In the genomic region with DNA sequence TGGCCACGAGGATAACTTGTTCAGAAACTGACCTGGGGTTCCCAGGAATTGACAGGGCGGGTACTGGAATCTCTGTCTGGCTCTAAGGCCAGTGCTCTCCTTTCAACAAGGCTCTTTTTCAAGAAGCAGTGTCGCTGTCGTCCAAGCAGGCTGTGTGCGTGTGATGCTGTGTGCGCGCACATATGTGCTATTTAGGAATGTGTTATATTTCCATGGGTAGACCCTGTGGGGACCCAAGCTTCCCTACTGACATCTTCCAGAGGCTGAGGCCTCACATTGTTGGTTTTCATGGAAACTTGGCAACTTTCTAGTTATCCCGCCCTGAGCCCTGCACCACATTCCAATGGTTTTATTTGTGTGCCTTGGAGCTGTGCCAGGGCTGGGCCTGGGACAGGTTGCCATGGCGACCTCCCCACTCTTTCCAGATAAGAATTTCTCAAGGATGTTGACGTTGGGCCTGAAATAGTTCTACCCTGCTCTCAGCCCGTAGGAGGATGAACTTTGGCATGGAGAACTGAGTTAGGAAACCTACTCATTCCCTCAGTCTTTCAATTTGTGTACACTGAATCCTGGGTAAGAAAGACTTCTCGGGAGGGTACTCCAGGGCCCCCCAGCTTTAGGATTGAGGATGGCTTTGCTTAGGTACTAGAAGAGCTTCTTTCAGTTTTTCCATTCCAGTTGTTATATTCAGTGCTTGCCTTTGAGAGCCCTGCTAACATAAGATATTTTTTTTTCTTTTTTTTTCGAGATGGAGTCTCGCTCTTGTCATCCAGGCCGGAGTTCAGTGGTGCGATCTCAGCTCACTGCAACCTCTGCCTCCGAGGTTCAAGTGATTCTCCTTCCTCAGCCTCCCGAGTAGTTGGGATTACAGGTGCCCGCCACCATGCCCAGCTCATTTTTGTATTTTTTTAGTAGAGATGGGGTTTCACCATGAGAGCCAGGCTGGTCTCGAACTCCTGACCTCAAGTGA, we compare ENCODE assay signal across 1 cellular context.
TF ChIP-seq lines count a peak whose summit lies in the region.

No MANE protein-coding gene starts in this region.

TF ChIP-seq in HepG2, 621 proteins besides CTCF, POLR2A, EP300 and RAD21 (continued from another document and continues in another):
- TF ChIP-seq RXRB (CRISPR knock-in tag; IDR thresholded peaks at IDR 0.05; ENCODE audit: borderline replicate concordance) (peak; percentile 91), CAMTA2 (CRISPR knock-in tag; IDR thresholded peaks at IDR 0.05; ENCODE audit: borderline replicate concordance) (no peak), SPEN (CRISPR knock-in tag; IDR thresholded peaks at IDR 0.05; ENCODE audit: low read depth) (0 out of 2 replicates have a peak, but pooled peaks have one; percentile 18), ZNF251 (CRISPR knock-in tag; IDR thresholded peaks at IDR 0.05) (no peak), NONO (IDR thresholded peaks at IDR 0.05) (no peak), NONO (CRISPR knock-in tag; conservative IDR thresholded peaks at IDR 0.05) (peak; percentile 57; the same call in 1 of the 2 replicates), TBX2 (CRISPR knock-in tag; IDR thresholded peaks at IDR 0.05; ENCODE audit: borderline replicate concordance) (peak; percentile 79; the same call in 1 of the 2 replicates), TOPORS (CRISPR knock-in tag; IDR thresholded peaks at IDR 0.05) (0 out of 2 replicates have a peak, but pooled peaks have one; percentile 33), KLF16 (CRISPR knock-in tag; IDR thresholded peaks at IDR 0.05) (peak in 1 of 2 experiments; percentile 15; a peak in 1 of 4 replicates), ZNF317 (CRISPR knock-in tag; IDR thresholded peaks at IDR 0.05) (0 out of 2 replicates have a peak, but pooled peaks have one; percentile 16), NFKBIZ (CRISPR knock-in tag; IDR thresholded peaks at IDR 0.05) (0 out of 2 replicates have a peak, but pooled peaks have one; percentile 33), ZNF331 (CRISPR knock-in tag; IDR thresholded peaks at IDR 0.05) (peak; percentile 86; the same call in 1 of the 2 replicates), ZNF749 (CRISPR knock-in tag; IDR thresholded peaks at IDR 0.05; ENCODE audit: borderline replicate concordance) (no peak), FOXA1 (IDR thresholded peaks at IDR 0.05) (no peak), FOXA1 (CRISPR knock-in tag; IDR thresholded peaks at IDR 0.05) (peak; percentile 84), JUN (CRISPR knock-in tag; IDR thresholded peaks at IDR 0.05) (0 out of 2 replicates have a peak, but pooled peaks have one; percentile 14), TBL1XR1 (IDR thresholded peaks at IDR 0.05; ENCODE audit: borderline replicate concordance, low read length, partially characterized antibody) (peak; percentile 30), ZFAT (CRISPR knock-in tag; conservative IDR thresholded peaks at IDR 0.05) (no peak), ETV5 (CRISPR knock-in tag; IDR thresholded peaks at IDR 0.05; ENCODE audit: borderline replicate concordance) (peak; percentile 68; the same call in 1 of the 2 replicates), ZKSCAN8 (CRISPR knock-in tag; IDR thresholded peaks at IDR 0.05; ENCODE audit: borderline replicate concordance) (peak; percentile 43; the same call in 1 of the 2 replicates), ZMYM4 (CRISPR knock-in tag; IDR thresholded peaks at IDR 0.05) (peak; percentile 50; the same call in 1 of the 2 replicates), BRCA1 (CRISPR knock-in tag; IDR thresholded peaks at IDR 0.05) (no peak), ZNF678 (CRISPR knock-in tag; IDR thresholded peaks at IDR 0.05) (no peak), ZNF121 (CRISPR knock-in tag; IDR thresholded peaks at IDR 0.05) (0 out of 2 replicates have a peak, but pooled peaks have one; percentile 24), XRCC5 (optimal IDR thresholded peaks at IDR 0.05; ENCODE audit: low read length) (peak; percentile 46), HMG20A (CRISPR knock-in tag; IDR thresholded peaks at IDR 0.05; ENCODE audit: borderline replicate concordance) (peak; percentile 80; the same call in 1 of the 2 replicates), ZNF549 (CRISPR knock-in tag; IDR thresholded peaks at IDR 0.05) (no peak), TRIM24 (CRISPR knock-in tag; IDR thresholded peaks at IDR 0.05) (no peak), MEF2D (CRISPR knock-in tag; IDR thresholded peaks at IDR 0.05) (peak; percentile 98), ZBTB21 (CRISPR knock-in tag; IDR thresholded peaks at IDR 0.05) (0 out of 2 replicates have a peak, but pooled peaks have one; percentile 35), BRD4 (CRISPR knock-in tag; IDR thresholded peaks at IDR 0.05) (peak; percentile 70; the same call in 1 of the 2 replicates), ZFP37 (CRISPR knock-in tag; IDR thresholded peaks at IDR 0.05; ENCODE audit: borderline replicate concordance) (no peak), SCMH1 (CRISPR knock-in tag; IDR thresholded peaks at IDR 0.05; ENCODE audit: borderline replicate concordance) (no peak), SIX4 (CRISPR knock-in tag; IDR thresholded peaks at IDR 0.05) (0 out of 2 replicates have a peak, but pooled peaks have one; percentile 29)
- TF ChIP-seq, protein P1, sequence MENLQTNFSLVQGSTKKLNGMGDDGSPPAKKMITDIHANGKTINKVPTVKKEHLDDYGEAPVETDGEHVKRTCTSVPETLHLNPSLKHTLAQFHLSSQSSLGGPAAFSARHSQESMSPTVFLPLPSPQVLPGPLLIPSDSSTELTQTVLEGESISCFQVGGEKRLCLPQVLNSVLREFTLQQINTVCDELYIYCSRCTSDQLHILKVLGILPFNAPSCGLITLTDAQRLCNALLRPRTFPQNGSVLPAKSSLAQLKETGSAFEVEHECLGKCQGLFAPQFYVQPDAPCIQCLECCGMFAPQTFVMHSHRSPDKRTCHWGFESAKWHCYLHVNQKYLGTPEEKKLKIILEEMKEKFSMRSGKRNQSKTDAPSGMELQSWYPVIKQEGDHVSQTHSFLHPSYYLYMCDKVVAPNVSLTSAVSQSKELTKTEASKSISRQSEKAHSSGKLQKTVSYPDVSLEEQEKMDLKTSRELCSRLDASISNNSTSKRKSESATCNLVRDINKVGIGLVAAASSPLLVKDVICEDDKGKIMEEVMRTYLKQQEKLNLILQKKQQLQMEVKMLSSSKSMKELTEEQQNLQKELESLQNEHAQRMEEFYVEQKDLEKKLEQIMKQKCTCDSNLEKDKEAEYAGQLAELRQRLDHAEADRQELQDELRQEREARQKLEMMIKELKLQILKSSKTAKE (CRISPR knock-in tag; IDR thresholded peaks at IDR 0.05; ENCODE audit: borderline replicate concordance), result peak; percentile 61; the same call in 1 of the 2 replicates
- TF ChIP-seq, protein P2, sequence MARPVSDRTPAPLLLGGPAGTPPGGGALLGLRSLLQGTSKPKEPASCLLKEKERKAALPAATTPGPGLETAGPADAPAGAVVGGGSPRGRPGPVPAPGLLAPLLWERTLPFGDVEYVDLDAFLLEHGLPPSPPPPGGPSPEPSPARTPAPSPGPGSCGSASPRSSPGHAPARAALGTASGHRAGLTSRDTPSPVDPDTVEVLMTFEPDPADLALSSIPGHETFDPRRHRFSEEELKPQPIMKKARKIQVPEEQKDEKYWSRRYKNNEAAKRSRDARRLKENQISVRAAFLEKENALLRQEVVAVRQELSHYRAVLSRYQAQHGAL (CRISPR knock-in tag; IDR thresholded peaks at IDR 0.05; ENCODE audit: not compliant biosample characterization), result no peak
- TF ChIP-seq, protein P3, sequence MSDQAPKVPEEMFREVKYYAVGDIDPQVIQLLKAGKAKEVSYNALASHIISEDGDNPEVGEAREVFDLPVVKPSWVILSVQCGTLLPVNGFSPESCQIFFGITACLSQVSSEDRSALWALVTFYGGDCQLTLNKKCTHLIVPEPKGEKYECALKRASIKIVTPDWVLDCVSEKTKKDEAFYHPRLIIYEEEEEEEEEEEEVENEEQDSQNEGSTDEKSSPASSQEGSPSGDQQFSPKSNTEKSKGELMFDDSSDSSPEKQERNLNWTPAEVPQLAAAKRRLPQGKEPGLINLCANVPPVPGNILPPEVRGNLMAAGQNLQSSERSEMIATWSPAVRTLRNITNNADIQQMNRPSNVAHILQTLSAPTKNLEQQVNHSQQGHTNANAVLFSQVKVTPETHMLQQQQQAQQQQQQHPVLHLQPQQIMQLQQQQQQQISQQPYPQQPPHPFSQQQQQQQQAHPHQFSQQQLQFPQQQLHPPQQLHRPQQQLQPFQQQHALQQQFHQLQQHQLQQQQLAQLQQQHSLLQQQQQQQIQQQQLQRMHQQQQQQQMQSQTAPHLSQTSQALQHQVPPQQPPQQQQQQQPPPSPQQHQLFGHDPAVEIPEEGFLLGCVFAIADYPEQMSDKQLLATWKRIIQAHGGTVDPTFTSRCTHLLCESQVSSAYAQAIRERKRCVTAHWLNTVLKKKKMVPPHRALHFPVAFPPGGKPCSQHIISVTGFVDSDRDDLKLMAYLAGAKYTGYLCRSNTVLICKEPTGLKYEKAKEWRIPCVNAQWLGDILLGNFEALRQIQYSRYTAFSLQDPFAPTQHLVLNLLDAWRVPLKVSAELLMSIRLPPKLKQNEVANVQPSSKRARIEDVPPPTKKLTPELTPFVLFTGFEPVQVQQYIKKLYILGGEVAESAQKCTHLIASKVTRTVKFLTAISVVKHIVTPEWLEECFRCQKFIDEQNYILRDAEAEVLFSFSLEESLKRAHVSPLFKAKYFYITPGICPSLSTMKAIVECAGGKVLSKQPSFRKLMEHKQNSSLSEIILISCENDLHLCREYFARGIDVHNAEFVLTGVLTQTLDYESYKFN (CRISPR knock-in tag; conservative IDR thresholded peaks at IDR 0.05), result peak; percentile 90
- TF ChIP-seq, protein P4, sequence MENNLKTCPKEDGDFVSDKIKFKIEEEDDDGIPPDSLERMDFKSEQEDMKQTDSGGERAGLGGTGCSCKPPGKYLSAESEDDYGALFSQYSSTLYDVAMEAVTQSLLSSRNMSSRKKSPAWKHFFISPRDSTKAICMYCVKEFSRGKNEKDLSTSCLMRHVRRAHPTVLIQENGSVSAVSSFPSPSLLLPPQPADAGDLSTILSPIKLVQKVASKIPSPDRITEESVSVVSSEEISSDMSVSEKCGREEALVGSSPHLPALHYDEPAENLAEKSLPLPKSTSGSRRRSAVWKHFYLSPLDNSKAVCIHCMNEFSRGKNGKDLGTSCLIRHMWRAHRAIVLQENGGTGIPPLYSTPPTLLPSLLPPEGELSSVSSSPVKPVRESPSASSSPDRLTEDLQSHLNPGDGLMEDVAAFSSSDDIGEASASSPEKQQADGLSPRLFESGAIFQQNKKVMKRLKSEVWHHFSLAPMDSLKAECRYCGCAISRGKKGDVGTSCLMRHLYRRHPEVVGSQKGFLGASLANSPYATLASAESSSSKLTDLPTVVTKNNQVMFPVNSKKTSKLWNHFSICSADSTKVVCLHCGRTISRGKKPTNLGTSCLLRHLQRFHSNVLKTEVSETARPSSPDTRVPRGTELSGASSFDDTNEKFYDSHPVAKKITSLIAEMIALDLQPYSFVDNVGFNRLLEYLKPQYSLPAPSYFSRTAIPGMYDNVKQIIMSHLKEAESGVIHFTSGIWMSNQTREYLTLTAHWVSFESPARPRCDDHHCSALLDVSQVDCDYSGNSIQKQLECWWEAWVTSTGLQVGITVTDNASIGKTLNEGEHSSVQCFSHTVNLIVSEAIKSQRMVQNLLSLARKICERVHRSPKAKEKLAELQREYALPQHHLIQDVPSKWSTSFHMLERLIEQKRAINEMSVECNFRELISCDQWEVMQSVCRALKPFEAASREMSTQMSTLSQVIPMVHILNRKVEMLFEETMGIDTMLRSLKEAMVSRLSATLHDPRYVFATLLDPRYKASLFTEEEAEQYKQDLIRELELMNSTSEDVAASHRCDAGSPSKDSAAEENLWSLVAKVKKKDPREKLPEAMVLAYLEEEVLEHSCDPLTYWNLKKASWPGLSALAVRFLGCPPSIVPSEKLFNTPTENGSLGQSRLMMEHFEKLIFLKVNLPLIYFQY (CRISPR knock-in tag; IDR thresholded peaks at IDR 0.05; ENCODE audit: borderline replicate concordance), result 0 out of 2 replicates have a peak, but pooled peaks have one; percentile 40
- TF ChIP-seq, protein P5, sequence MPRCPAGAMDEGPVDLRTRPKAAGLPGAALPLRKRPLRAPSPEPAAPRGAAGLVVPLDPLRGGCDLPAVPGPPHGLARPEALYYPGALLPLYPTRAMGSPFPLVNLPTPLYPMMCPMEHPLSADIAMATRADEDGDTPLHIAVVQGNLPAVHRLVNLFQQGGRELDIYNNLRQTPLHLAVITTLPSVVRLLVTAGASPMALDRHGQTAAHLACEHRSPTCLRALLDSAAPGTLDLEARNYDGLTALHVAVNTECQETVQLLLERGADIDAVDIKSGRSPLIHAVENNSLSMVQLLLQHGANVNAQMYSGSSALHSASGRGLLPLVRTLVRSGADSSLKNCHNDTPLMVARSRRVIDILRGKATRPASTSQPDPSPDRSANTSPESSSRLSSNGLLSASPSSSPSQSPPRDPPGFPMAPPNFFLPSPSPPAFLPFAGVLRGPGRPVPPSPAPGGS (CRISPR knock-in tag; IDR thresholded peaks at IDR 0.05), result peak; percentile 50; the same call in 1 of the 2 replicates
- TF ChIP-seq, protein P6, sequence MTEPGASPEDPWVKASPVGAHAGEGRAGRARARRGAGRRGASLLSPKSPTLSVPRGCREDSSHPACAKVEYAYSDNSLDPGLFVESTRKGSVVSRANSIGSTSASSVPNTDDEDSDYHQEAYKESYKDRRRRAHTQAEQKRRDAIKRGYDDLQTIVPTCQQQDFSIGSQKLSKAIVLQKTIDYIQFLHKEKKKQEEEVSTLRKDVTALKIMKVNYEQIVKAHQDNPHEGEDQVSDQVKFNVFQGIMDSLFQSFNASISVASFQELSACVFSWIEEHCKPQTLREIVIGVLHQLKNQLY (CRISPR knock-in tag; IDR thresholded peaks at IDR 0.05), result peak; percentile 35; the same call in 1 of the 2 replicates
- TF ChIP-seq, protein P7, sequence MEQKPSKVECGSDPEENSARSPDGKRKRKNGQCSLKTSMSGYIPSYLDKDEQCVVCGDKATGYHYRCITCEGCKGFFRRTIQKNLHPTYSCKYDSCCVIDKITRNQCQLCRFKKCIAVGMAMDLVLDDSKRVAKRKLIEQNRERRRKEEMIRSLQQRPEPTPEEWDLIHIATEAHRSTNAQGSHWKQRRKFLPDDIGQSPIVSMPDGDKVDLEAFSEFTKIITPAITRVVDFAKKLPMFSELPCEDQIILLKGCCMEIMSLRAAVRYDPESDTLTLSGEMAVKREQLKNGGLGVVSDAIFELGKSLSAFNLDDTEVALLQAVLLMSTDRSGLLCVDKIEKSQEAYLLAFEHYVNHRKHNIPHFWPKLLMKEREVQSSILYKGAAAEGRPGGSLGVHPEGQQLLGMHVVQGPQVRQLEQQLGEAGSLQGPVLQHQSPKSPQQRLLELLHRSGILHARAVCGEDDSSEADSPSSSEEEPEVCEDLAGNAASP (CRISPR knock-in tag; IDR thresholded peaks at IDR 0.05; ENCODE audit: borderline replicate concordance), result peak; percentile 81
- TF ChIP-seq, protein P8, sequence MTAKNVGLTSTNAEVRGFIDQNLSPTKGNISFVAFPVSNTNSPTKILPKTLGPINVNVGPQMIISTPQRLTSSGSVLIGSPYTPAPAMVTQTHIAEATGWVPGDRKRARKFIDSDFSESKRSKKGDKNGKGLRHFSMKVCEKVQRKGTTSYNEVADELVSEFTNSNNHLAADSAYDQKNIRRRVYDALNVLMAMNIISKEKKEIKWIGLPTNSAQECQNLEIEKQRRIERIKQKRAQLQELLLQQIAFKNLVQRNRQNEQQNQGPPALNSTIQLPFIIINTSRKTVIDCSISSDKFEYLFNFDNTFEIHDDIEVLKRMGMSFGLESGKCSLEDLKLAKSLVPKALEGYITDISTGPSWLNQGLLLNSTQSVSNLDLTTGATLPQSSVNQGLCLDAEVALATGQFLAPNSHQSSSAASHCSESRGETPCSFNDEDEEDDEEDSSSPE (CRISPR knock-in tag; IDR thresholded peaks at IDR 0.05), result peak; percentile 70; the same call in 1 of the 2 replicates
